Comparison of ENCODE assay signal across 8 cellular contexts in the genomic region with DNA sequence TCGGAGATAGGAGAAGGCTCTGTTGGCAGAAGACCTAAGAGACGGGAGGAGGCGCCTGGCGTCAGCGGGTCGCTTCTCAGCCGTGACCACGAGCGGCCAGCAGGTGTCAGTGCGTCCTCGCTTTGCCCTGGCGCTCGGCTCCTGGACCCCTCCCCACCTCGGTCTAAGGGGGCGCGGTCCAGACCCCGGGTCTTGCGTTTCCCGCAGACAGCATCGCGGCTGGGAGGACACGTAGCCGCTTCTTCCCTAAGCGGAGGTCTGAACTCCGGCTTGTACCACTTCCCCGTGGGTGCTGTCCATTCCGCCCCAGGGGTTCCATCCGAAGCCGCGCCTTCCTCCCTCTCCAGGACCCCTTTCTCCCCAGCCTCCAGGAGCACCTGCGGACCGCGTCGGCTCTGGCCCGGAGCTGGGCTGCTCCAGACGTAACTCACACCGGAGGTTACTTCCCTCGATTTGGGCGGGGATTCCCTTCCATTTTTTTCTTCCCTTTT. TPM values are rescaled to one million over a fixed set of nuclear protein-coding genes. Genes with fewer than 3 reads are reported as not detected.
DNase-seq lines count a peak whose midpoint lies in the region; ATAC-seq and TF ChIP-seq lines count a peak whose summit lies in the region.

No MANE protein-coding gene starts in this region.

- H3K36me3 ChIP-seq in BJ (ENCODE audit: control insufficient read depth, insufficient read depth, low read length) (no peaks in the 10 kb centered on the region), tibial artery (no peaks in the 10 kb centered on the region)

- DNase-seq in BJ (ENCODE audit: low read depth), result no peak
- peak; percentile 49 to 70 for DNase-seq in NCI-H526 (lab: John Stamatoyannopoulos, UW)
- peak; percentile 70 to 78 for DNase-seq in activated T-cell treated with anti-CD3 and anti-CD28 coated beads, Interleukin-2, amount 50 U/mL, for 48 hours
- peak; percentile 51 for DNase-seq in fibroblast of pulmonary artery (ENCODE audit: low read depth)
- DNase-seq in tibial artery, result no peak

- peaks cover 90% of the 10 kb centered on the region for H3K27me3 Mint-ChIP-seq in nephron (ENCODE audit: low read depth)

- peak overlapping the region; percentile 20 for H3K4me3 ChIP-seq in BJ (ENCODE audit: low read depth, low read length)
- H3K4me3 ChIP-seq in fibroblast of pulmonary artery (replicated peaks; ENCODE audit: low read depth, low read length), result peak overlapping the region; percentile 48
- H3K4me3 ChIP-seq in tibial artery, result peak overlapping the region; percentile 45 to 46

- H3K36me3 Mint-ChIP-seq in nephron (ENCODE audit: low read depth), result peaks cover 14% of the 10 kb centered on the region

- peak; percentile 87 for TF ChIP-seq CTCF in BJ (IDR thresholded peaks at IDR 0.05; ENCODE audit: insufficient read depth, low read depth, low read length)
- TF ChIP-seq CTCF in fibroblast of pulmonary artery (IDR thresholded peaks at IDR 0.05; ENCODE audit: low read length, missing control alignments), result peak; percentile 66
- peak; percentile 85 to 95 (median 89) for TF ChIP-seq CTCF in nephron (IDR thresholded peaks at IDR 0.05; ENCODE audit: unreplicated experiment in 3 of 3)
- TF ChIP-seq CTCF in tibial artery (IDR thresholded peaks at IDR 0.05), result peak; percentile 51 to 64

- CTCF ChIA-PET in BJ (lab: Yijun Ruan, JAX), result interaction anchor here (0.6 to 2.9 kb wide), 30 partner anchors 9 to 1062 kb away, joined by 3 to 20 read pairs (median 3); no protein-coding TSS in a partner anchor

- peaks cover 2% of the 10 kb centered on the region for H3K9me3 Mint-ChIP-seq in nephron

- H3K4me3 Mint-ChIP-seq in nephron, result peak overlapping the region; percentile 85 to 86 (median 85)

- peak overlapping the region in 1 of 3 experiments; percentile 42 for H3K27ac Mint-ChIP-seq in nephron

- intact Hi-C loops in tibial artery (cut with DNase I; ENCODE audit: low total_unique reads), result no loop called here

- peaks cover 0 to 36% (median 29%) of the 10 kb centered on the region in 4 donors for H3K4me1 ChIP-seq in tibial artery

- POLR2A ChIA-PET in BJ (lab: Charles Lee), result interaction anchor here (0.7 kb wide), 1 partner anchor 631 kb away, joined by 5 read pairs; no protein-coding TSS in a partner anchor

- ATAC-seq in GM18907 (IDR thresholded peaks at IDR 0.05; ENCODE audit: unreplicated experiment) (peak; percentile 82), HG03159 (IDR thresholded peaks at IDR 0.05; ENCODE audit: unreplicated experiment) (peak; percentile 61)

- H3K4me1 Mint-ChIP-seq in nephron, result peaks cover 28% of the 10 kb centered on the region

- H3K9me3 ChIP-seq in tibial artery, result no peaks in the 10 kb centered on the region

- H3K27me3 ChIP-seq in BJ (ENCODE audit: control insufficient read depth, insufficient read depth, low read length) (peaks cover 39% of the 10 kb centered on the region), tibial artery (peaks cover 0 to 93% of the 10 kb centered on the region in 2 donors)

- H3K27ac ChIP-seq in tibial artery, result no peak overlapping the region

RNA-seq across cellular contexts. Expression of a gene that starts 0.6 kb away (rescaled TPM):
- 0.18 and 0.25 TPM in 2 replicates for polyA plus RNA-seq in BJ (2011; rRNA removed)
- polyA minus RNA-seq in BJ (2011; rRNA and poly(A)+ RNA removed), result 0.09 and 0.10 TPM in 2 replicates

Comparison
In these comparisons a context has a peak if more than half of its experiments do, and no peak if none do; other contexts are left out.
1. DNase-seq: peak in NCI-H526 (2 of 2), activated T-cell treated with anti-CD3 and anti-CD28 coated beads, Interleukin-2, amount 50 U/mL, for 48 hours (2 of 2) and fibroblast of pulmonary artery (single experiment); none in BJ (single experiment) and tibial artery (0 of 2).
2. Peak in every context shown above with its lines, with median percentiles within 50 percentile points of each other: H3K4me3 ChIP-seq and CTCF ChIP-seq.